In the genomic region with DNA sequence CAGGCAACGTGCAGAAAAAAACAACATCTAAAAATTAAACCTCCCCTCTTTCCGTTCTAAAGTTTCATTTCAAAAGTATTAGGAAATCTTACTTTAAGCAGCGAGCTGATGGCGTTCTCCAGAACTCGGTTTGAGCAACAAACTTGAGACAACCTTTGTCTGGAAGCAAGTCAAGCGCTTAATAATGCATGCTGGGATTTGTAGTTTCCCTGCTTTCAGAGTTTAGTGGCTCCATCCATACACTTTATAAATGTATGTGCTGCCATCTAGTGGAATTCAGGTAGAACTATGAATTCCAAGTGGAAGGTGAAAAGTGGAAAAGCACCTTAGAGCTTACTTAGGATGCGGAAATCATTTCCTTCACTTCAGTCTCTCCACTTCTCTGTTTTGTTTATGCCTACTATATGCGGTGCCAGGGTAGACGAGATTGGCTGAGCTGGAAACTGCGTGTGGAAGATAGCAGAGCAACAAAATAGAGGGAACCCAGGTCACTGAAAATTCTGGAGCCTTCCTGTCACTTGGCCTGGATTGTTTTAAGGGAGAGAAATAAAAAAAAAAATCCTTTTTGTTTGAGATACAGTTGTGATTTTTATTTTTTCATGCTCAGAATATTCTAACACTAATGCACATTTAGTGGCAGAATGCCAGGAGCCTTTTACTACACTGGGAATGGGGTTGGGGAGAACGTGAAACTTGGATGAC, we compare ENCODE assay signal across 8 cellular contexts. TPM values are rescaled to one million over a fixed set of nuclear protein-coding genes. Genes with fewer than 3 reads are reported as not detected.
A peak's percentile ranks its signal among the peaks of the same experiment; 100 is the strongest.
DNase-seq lines count a peak whose midpoint lies in the region; TF ChIP-seq lines count a peak whose summit lies in the region.

A gene (minus strand): TSS at position 144 of the 702 bp plus-strand sequence. CDS start 3,580 bp downstream, outside the sequence.

- peak within 1 kb of the TSS; percentile 44; the same call in 1 of the 2 replicates for H3K9ac ChIP-seq in MM.1S (ENCODE audit: low read length)

- H3K27ac Mint-ChIP-seq in HFFc6 (peak within 1 kb of the TSS; percentile 92), osteocyte (ENCODE audit: unreplicated experiment) (peak within 1 kb of the TSS; percentile 87)

- H3K4me3 Mint-ChIP-seq in HFFc6: peak within 1 kb of the TSS; percentile 92
- peak within 1 kb of the TSS; percentile 84 for H3K4me3 Mint-ChIP-seq in osteocyte (ENCODE audit: unreplicated experiment)

- intact Hi-C loops in cardiac septum (cut with DNase I): loop anchor here (5.0 to 10.0 kb wide), 4 partner anchors 53 to 653 kb away; a partner anchor contains a TSS

- peak within 1 kb of the TSS; percentile 84 for H2AFZ ChIP-seq in MM.1S (ENCODE audit: low read length)

- no peaks in the 10 kb centered on the region for H3K79me2 ChIP-seq in MM.1S (ENCODE audit: low read length)

- no peaks in the 10 kb centered on the region for H3K9me3 Mint-ChIP-seq in HFFc6
- H3K9me3 Mint-ChIP-seq in osteocyte (ENCODE audit: unreplicated experiment): no peaks in the 10 kb centered on the region

- no peaks in the 10 kb centered on the region for H3F3A ChIP-seq in MM.1S (ENCODE audit: insufficient read depth, low read length)

- H3K36me3 Mint-ChIP-seq in HFFc6 (ENCODE audit: low read depth): no peaks in the 10 kb centered on the region
- peaks cover 9% of the 10 kb centered on the region for H3K36me3 Mint-ChIP-seq in osteocyte (ENCODE audit: unreplicated experiment)

- H3K4me2 ChIP-seq in MM.1S (ENCODE audit: low read depth, low read length): peak within 1 kb of the TSS; percentile 72

- H3K27me3 Mint-ChIP-seq in HFFc6 (ENCODE audit: insufficient read depth) (no peaks in the 10 kb centered on the region), osteocyte (ENCODE audit: unreplicated experiment) (no peaks in the 10 kb centered on the region)

- H3K27me3 ChIP-seq in MM.1S (replicated peaks; ENCODE audit: insufficient read depth, low read length) (no peaks in the 10 kb centered on the region), SJCRH30 (no peaks in the 10 kb centered on the region)

- no peaks in the 10 kb centered on the region for H3K9me2 ChIP-seq in MM.1S (replicated peaks; ENCODE audit: insufficient read depth, low read length)

- H3K36me3 ChIP-seq in MM.1S (replicated peaks; ENCODE audit: insufficient read depth, low read length): no peaks in the 10 kb centered on the region
- H3K36me3 ChIP-seq in SJCRH30: peaks cover 3% of the 10 kb centered on the region; the same call in 1 of the 2 replicates

- peaks cover 38% of the 10 kb centered on the region for H3K4me1 Mint-ChIP-seq in HFFc6 (ENCODE audit: low read depth)
- H3K4me1 Mint-ChIP-seq in osteocyte (ENCODE audit: unreplicated experiment): peaks cover 27% of the 10 kb centered on the region

- peak; percentile 91 for TF ChIP-seq CTCF in HFFc6 (IDR thresholded peaks at IDR 0.05)
- peak; percentile 79 for TF ChIP-seq CTCF in MM.1S (IDR thresholded peaks at IDR 0.05; ENCODE audit: low read length)
- TF ChIP-seq CTCF in osteocyte (IDR thresholded peaks at IDR 0.05): peak; percentile 75

- peak; percentile 6 to 19 for DNase-seq in activated CD8-positive, alpha-beta memory T cell treated with anti-CD3 and anti-CD28 coated beads for 4 hours (ENCODE audit: low read depth in 2 of 2)
- DNase-seq in activated CD8-positive, alpha-beta memory T cell treated with anti-CD3 and anti-CD28 coated beads, Interleukin-2, amount 50 U/mL, for 48 hours: no peak
- DNase-seq in HFFc6 (peak; percentile 96), MM.1S (peak; percentile 91), SJCRH30 (peak; percentile 61 to 89), amniotic stem cell (lab: John Stamatoyannopoulos, UW) (peak; percentile 91), cardiac septum (ENCODE audit: low spot score) (no peak), osteocyte (ENCODE audit: extremely low spot score, unreplicated experiment) (no peak)

- no peaks in the 10 kb centered on the region for H3K9me3 ChIP-seq in MM.1S (replicated peaks; ENCODE audit: insufficient read depth, low read length)
- H3K9me3 ChIP-seq in SJCRH30 (replicated peaks): no peaks in the 10 kb centered on the region

- H3K4me3 ChIP-seq in MM.1S (ENCODE audit: low read length) (peak within 1 kb of the TSS; percentile 43), SJCRH30 (peak within 1 kb of the TSS; percentile 70)

- no peaks in the 10 kb centered on the region for H4K20me1 ChIP-seq in MM.1S (ENCODE audit: insufficient read depth, low read length)

- H3K27ac ChIP-seq in MM.1S (ENCODE audit: low read length) (no peak within 1 kb of the TSS), SJCRH30 (peak within 1 kb of the TSS; percentile 77)

- H3K4me1 ChIP-seq in MM.1S (ENCODE audit: low read length) (no peaks in the 10 kb centered on the region; the same call in 1 of the 2 replicates), SJCRH30 (peaks cover 10% of the 10 kb centered on the region)

RNA-seq across cellular contexts. Expression of the gene that starts here (rescaled TPM):
- 10 to 100 TPM; 33.9 to 39.4 (median 36.9) TPM for total RNA-seq in HFFc6 (2021; fragmentation: NEBNext Ultra II Directional; extraction: Animal tissue kit (Norgen Biotek cat#: 25700))
- 98.9 and 109 TPM in 2 replicates for total RNA-seq in SJCRH30 (2014; rRNA removed; shearing (Covaris generic))
- total RNA-seq in cardiac septum: 21.7 TPM
- 55.9 and 60.0 TPM in 2 replicates for total RNA-seq in osteocyte

Comparison
In these comparisons a context has a peak if more than half of its experiments do, and no peak if none do; other contexts are left out.
1. DNase-seq: peak in activated CD8-positive, alpha-beta memory T cell treated with anti-CD3 and anti-CD28 coated beads for 4 hours (2 of 2), HFFc6 (single experiment), MM.1S (single experiment), SJCRH30 (2 of 2) and amniotic stem cell (single experiment); none in activated CD8-positive, alpha-beta memory T cell treated with anti-CD3 and anti-CD28 coated beads, Interleukin-2, amount 50 U/mL, for 48 hours (single experiment), cardiac septum (single experiment) and osteocyte (single experiment).
2. Peak in every context shown above with its lines, with median percentiles within 50 percentile points of each other: CTCF ChIP-seq.